In the genomic region with DNA sequence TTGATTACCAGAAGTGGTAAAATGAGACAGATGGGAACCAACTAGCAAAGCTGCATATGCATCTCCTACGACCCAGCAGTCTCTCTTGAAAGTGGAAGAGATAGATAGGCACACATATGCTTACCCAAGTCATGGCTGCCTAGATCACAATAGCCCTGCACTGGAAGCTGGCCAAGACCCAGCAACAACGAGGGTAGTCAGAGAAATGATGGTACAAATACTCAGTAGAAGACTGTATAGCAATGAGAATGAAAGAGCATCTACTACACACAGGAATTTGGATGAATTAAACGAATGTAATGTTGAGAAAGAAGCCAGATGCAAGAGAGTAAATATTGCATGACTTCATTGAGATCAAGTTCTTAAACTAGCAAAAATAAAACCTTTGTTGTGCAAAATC, we compare ENCODE assay signal across 1 cellular context.
TF ChIP-seq lines count a peak whose summit lies in the region.

No MANE protein-coding gene starts in this region.

TF ChIP-seq in GM23338, 12 proteins besides CTCF, POLR2A, EP300 and RAD21 (continued from another document):
- TF ChIP-seq, protein P1, sequence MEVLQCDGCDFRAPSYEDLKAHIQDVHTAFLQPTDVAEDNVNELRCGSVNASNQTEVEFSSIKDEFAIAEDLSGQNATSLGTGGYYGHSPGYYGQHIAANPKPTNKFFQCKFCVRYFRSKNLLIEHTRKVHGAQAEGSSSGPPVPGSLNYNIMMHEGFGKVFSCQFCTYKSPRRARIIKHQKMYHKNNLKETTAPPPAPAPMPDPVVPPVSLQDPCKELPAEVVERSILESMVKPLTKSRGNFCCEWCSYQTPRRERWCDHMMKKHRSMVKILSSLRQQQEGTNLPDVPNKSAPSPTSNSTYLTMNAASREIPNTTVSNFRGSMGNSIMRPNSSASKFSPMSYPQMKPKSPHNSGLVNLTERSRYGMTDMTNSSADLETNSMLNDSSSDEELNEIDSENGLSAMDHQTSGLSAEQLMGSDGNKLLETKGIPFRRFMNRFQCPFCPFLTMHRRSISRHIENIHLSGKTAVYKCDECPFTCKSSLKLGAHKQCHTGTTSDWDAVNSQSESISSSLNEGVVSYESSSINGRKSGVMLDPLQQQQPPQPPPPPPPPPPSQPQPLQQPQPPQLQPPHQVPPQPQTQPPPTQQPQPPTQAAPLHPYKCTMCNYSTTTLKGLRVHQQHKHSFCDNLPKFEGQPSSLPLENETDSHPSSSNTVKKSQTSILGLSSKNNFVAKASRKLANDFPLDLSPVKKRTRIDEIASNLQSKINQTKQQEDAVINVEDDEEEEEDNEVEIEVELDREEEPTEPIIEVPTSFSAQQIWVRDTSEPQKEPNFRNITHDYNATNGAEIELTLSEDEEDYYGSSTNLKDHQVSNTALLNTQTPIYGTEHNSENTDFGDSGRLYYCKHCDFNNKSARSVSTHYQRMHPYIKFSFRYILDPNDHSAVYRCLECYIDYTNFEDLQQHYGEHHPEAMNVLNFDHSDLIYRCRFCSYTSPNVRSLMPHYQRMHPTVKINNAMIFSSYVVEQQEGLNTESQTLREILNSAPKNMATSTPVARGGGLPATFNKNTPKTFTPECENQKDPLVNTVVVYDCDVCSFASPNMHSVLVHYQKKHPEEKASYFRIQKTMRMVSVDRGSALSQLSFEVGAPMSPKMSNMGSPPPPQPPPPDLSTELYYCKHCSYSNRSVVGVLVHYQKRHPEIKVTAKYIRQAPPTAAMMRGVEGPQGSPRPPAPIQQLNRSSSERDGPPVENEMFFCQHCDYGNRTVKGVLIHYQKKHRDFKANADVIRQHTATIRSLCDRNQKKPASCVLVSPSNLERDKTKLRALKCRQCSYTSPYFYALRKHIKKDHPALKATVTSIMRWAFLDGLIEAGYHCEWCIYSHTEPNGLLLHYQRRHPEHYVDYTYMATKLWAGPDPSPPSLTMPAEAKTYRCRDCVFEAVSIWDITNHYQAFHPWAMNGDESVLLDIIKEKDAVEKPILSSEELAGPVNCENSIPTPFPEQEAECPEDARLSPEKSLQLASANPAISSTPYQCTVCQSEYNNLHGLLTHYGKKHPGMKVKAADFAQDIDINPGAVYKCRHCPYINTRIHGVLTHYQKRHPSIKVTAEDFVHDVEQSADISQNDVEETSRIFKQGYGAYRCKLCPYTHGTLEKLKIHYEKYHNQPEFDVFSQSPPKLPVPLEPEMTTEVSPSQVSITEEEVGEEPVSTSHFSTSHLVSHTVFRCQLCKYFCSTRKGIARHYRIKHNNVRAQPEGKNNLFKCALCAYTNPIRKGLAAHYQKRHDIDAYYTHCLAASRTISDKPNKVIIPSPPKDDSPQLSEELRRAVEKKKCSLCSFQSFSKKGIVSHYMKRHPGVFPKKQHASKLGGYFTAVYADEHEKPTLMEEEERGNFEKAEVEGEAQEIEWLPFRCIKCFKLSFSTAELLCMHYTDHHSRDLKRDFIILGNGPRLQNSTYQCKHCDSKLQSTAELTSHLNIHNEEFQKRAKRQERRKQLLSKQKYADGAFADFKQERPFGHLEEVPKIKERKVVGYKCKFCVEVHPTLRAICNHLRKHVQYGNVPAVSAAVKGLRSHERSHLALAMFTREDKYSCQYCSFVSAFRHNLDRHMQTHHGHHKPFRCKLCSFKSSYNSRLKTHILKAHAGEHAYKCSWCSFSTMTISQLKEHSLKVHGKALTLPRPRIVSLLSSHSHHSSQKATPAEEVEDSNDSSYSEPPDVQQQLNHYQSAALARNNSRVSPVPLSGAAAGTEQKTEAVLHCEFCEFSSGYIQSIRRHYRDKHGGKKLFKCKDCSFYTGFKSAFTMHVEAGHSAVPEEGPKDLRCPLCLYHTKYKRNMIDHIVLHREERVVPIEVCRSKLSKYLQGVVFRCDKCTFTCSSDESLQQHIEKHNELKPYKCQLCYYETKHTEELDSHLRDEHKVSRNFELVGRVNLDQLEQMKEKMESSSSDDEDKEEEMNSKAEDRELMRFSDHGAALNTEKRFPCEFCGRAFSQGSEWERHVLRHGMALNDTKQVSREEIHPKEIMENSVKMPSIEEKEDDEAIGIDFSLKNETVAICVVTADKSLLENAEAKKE (CRISPR knock-in tag; IDR thresholded peaks at IDR 0.05) = no peak
- TF ChIP-seq STAT1 (IDR thresholded peaks at IDR 0.05; ENCODE audit: unreplicated experiment) (no peak), ETS1 (IDR thresholded peaks at IDR 0.05) (no peak), EZH2 (IDR thresholded peaks at IDR 0.05; ENCODE audit: low read depth, unreplicated experiment) (no peak), ZNF114 (CRISPR knock-in tag; IDR thresholded peaks at IDR 0.05) (no peak), CREB1 (CRISPR knock-in tag; IDR thresholded peaks at IDR 0.05; ENCODE audit: low read depth) (no peak), ZNF331 (CRISPR knock-in tag; IDR thresholded peaks at IDR 0.05; ENCODE audit: low read depth) (no peak)
TF ChIP-seq in GM23338: peak in this region for 0.
